Comparison of ENCODE assay signal across 9 cellular contexts in genomic region chr12:120457133-120457532, GRCh38. TPM values are rescaled to one million over a fixed set of nuclear protein-coding genes. Genes with fewer than 3 reads are reported as not detected.
DNase-seq lines count a peak whose midpoint lies in the region; ATAC-seq and TF ChIP-seq lines count a peak whose summit lies in the region.
"Had no signal": no experiment of that assay in that cellular context is flagged by ENCODE, and none has a peak within 500 bp of the region (broad histone marks: within the 10 kb centered on the region; RNA-seq: fewer than 3 reads in every experiment).

No MANE protein-coding gene starts in this region.

- CTCF ChIA-PET in naive thymus-derived CD4-positive, alpha-beta T cell (lab: Charles Lee), result interaction anchor here (0.7 to 1.6 kb wide), 3 partner anchors 10 to 516 kb away, joined by 3 to 6 read pairs (median 5); no protein-coding TSS in a partner anchor

- peak; percentile 40 for ATAC-seq in naive thymus-derived CD4-positive, alpha-beta T cell
- ATAC-seq in GM18517 (IDR thresholded peaks at IDR 0.05; ENCODE audit: unreplicated experiment) (no peak), HG02885 (IDR thresholded peaks at IDR 0.05; ENCODE audit: poor library complexity, unreplicated experiment) (no peak)

- H3K4me3 Mint-ChIP-seq in HFFc6, result no peak overlapping the region
- no peak overlapping the region for H3K4me3 Mint-ChIP-seq in naive thymus-derived CD4-positive, alpha-beta T cell

- intact Hi-C loops in naive thymus-derived CD4-positive, alpha-beta T cell (cut with micrococcal nuclease), result no loop called here

- H3K9me2 ChIP-seq in DOHH2 (replicated peaks; ENCODE audit: control insufficient read depth, low read length), result no peaks in the 10 kb centered on the region

- H3K27ac Mint-ChIP-seq in HFFc6, result no peak overlapping the region
- H3K27ac Mint-ChIP-seq in naive thymus-derived CD4-positive, alpha-beta T cell, result peak overlapping the region in 4 of 9 donors; percentile 9 to 72 (median 54)

- H3K27me3 ChIP-seq in DOHH2 (ENCODE audit: control insufficient read depth, low read length), result no peaks in the 10 kb centered on the region
- H3K27me3 ChIP-seq in naive thymus-derived CD4-positive, alpha-beta T cell (ENCODE audit: control insufficient read depth in 2 of 2, insufficient read depth in 2 of 2, low read length in 2 of 2), result no peaks in the 10 kb centered on the region

- no peak overlapping the region for H3K27ac ChIP-seq in DOHH2 (ENCODE audit: low read depth, low read length)
- no peak overlapping the region for H3K27ac ChIP-seq in naive thymus-derived CD4-positive, alpha-beta T cell (ENCODE audit: low read depth, low read length)
- H3K27ac ChIP-seq: thoracic aorta had no signal

- in situ Hi-C loops in astrocyte of the cerebellum (cut with HindIII; ENCODE audit: low sequenced_read_pairs), result no loop called here

- H3K4me1 ChIP-seq in DOHH2 (ENCODE audit: control insufficient read depth, low read length), result peaks cover 47% of the 10 kb centered on the region
- no peaks in the 10 kb centered on the region for H3K4me1 ChIP-seq in naive thymus-derived CD4-positive, alpha-beta T cell (ENCODE audit: control insufficient read depth in 2 of 2, insufficient read depth in 2 of 2, low read length in 2 of 2)

- TF ChIP-seq CTCF in DOHH2 (IDR thresholded peaks at IDR 0.05; ENCODE audit: low read depth, low read length, poor library complexity, severe bottlenecking) (peak; percentile 74), HFFc6 (IDR thresholded peaks at IDR 0.05) (peak; percentile 63), astrocyte of the cerebellum (IDR thresholded peaks at IDR 0.05; ENCODE audit: low read depth, low read length, missing control alignments) (peak; percentile 53)

- H3K4me3 ChIP-seq in DOHH2 (ENCODE audit: low read length), result no peak overlapping the region
- H3K4me3 ChIP-seq in astrocyte of the cerebellum (ENCODE audit: low read depth, low read length), result no peak overlapping the region
- no peak overlapping the region for H3K4me3 ChIP-seq in naive thymus-derived CD4-positive, alpha-beta T cell (ENCODE audit: low read length)
- H3K4me3 ChIP-seq: thoracic aorta had no signal

- H3K4me2 ChIP-seq in DOHH2 (ENCODE audit: low read length), result no peak overlapping the region

- H3K4me1 Mint-ChIP-seq in HFFc6 (ENCODE audit: low read depth), result peaks cover 8% of the 10 kb centered on the region; the same call in 1 of the 2 replicates
- peaks cover 0 to 21% (median 4%) of the 10 kb centered on the region in 7 donors for H3K4me1 Mint-ChIP-seq in naive thymus-derived CD4-positive, alpha-beta T cell

- peaks cover 64% of the 10 kb centered on the region for H3F3A ChIP-seq in DOHH2 (ENCODE audit: control insufficient read depth, insufficient read depth)

- DNase-seq in HFFc6 (no peak), astrocyte of the cerebellum (ENCODE audit: low read depth) (no peak), mucosa of gallbladder (ENCODE audit: low spot score) (no peak)
- DNase-seq in naive thymus-derived CD4-positive, alpha-beta T cell, result no peak
- DNase-seq: NCI-H2107 had no signal

- peaks cover 6% of the 10 kb centered on the region; the same call in 1 of the 2 replicates for H3K27me3 Mint-ChIP-seq in HFFc6 (ENCODE audit: insufficient read depth)
- H3K27me3 Mint-ChIP-seq in naive thymus-derived CD4-positive, alpha-beta T cell, result no peaks in the 10 kb centered on the region

- peaks cover 89% of the 10 kb centered on the region for H3K36me3 ChIP-seq in DOHH2 (ENCODE audit: control insufficient read depth, low read length)
- H3K36me3 ChIP-seq in naive thymus-derived CD4-positive, alpha-beta T cell (ENCODE audit: control insufficient read depth in 2 of 3, insufficient read depth in 3 of 3, low read length in 3 of 3), result peaks cover 8 to 74% (median 35%) of the 10 kb centered on the region in 3 experiments

- peaks cover 30% of the 10 kb centered on the region for H3K36me3 Mint-ChIP-seq in HFFc6 (ENCODE audit: low read depth)
- peaks cover 0 to 27% (median 14%) of the 10 kb centered on the region in 5 donors for H3K36me3 Mint-ChIP-seq in naive thymus-derived CD4-positive, alpha-beta T cell

- H3K9me3 ChIP-seq in DOHH2 (ENCODE audit: control insufficient read depth, insufficient read depth, low read length), result no peaks in the 10 kb centered on the region
- no peaks in the 10 kb centered on the region for H3K9me3 ChIP-seq in naive thymus-derived CD4-positive, alpha-beta T cell (ENCODE audit: control insufficient read depth in 2 of 3, low read length in 3 of 3)
- H3K9me3 ChIP-seq: thoracic aorta had no signal

- H3K79me2 ChIP-seq in DOHH2 (ENCODE audit: control insufficient read depth, low read length), result peaks cover 41% of the 10 kb centered on the region

- POLR2A ChIA-PET in naive thymus-derived CD4-positive, alpha-beta T cell (lab: Charles Lee), result interaction anchor here (0.6 to 2.9 kb wide), 4 partner anchors 10 to 1788 kb away, joined by 3 to 24 read pairs (median 3); partner anchors contain the start of gene SRSF9

- H4K20me1 ChIP-seq in DOHH2 (ENCODE audit: control insufficient read depth, insufficient read depth, low read depth, low read length), result no peaks in the 10 kb centered on the region; the same call in 1 of the 2 replicates

- no peaks in the 10 kb centered on the region for H3K9me3 Mint-ChIP-seq in HFFc6
- H3K9me3 Mint-ChIP-seq in naive thymus-derived CD4-positive, alpha-beta T cell, result no peaks in the 10 kb centered on the region

RNA-seq across cellular contexts. Expression of gene GATC, which starts 10.9 kb away (rescaled TPM):
- total RNA-seq in HFFc6 (2021; fragmentation: NEBNext Ultra II Directional; extraction: Animal tissue kit (Norgen Biotek cat#: 25700)), result 10 to 100 TPM; 16.3 to 30.9 (median 24.0) TPM
- total RNA-seq in naive thymus-derived CD4-positive, alpha-beta T cell, result 10 to 100 TPM; 21.8 to 30.6 (median 26.9) TPM
- 10 to 100 TPM; 14.4 to 19.7 TPM for polyA plus RNA-seq in naive thymus-derived CD4-positive, alpha-beta T cell
- total RNA-seq in mucosa of gallbladder, result 30.2 TPM

RNA-seq across cellular contexts. Expression of gene TRIAP1, which starts 10.9 kb away (rescaled TPM):
- 10 to 100 TPM; 37.9 to 49.0 (median 41.6) TPM for total RNA-seq in HFFc6 (2021; fragmentation: NEBNext Ultra II Directional; extraction: Animal tissue kit (Norgen Biotek cat#: 25700))
- total RNA-seq in naive thymus-derived CD4-positive, alpha-beta T cell, result 10 to 100 TPM; 15.9 to 38.0 (median 19.6) TPM
- 10 to 100 TPM; 47.9 to 55.1 TPM for polyA plus RNA-seq in naive thymus-derived CD4-positive, alpha-beta T cell
- 16.1 TPM for total RNA-seq in mucosa of gallbladder

RNA-seq across cellular contexts. Expression of gene SRSF9, which starts 12.4 kb away (rescaled TPM):
- 100 to 1,000 TPM; 232 to 247 (median 238) TPM for total RNA-seq in HFFc6 (2021; fragmentation: NEBNext Ultra II Directional; extraction: Animal tissue kit (Norgen Biotek cat#: 25700))
- 100 to 1,000 TPM; 136 to 191 (median 145) TPM for total RNA-seq in naive thymus-derived CD4-positive, alpha-beta T cell
- 100 to 1,000 TPM; 148 to 152 TPM for polyA plus RNA-seq in naive thymus-derived CD4-positive, alpha-beta T cell
- 134 TPM for total RNA-seq in mucosa of gallbladder

RNA-seq across cellular contexts. Expression of gene COX6A1, which starts 19.2 kb away (rescaled TPM):
- 100 to 1,000 TPM; 356 to 391 (median 373) TPM for total RNA-seq in HFFc6 (2021; fragmentation: NEBNext Ultra II Directional; extraction: Animal tissue kit (Norgen Biotek cat#: 25700))
- 100 to 1,000 TPM; 118 to 270 (median 130) TPM for total RNA-seq in naive thymus-derived CD4-positive, alpha-beta T cell
- 100 to 1,000 TPM; 648 to 782 TPM for polyA plus RNA-seq in naive thymus-derived CD4-positive, alpha-beta T cell
- 375 TPM for total RNA-seq in mucosa of gallbladder

RNA-seq across cellular contexts. Expression of gene DYNLL1, which starts 38.8 kb away (rescaled TPM):
- 100 to 1,000 TPM; 530 to 650 (median 609) TPM for total RNA-seq in HFFc6 (2021; fragmentation: NEBNext Ultra II Directional; extraction: Animal tissue kit (Norgen Biotek cat#: 25700))
- total RNA-seq in naive thymus-derived CD4-positive, alpha-beta T cell, result 100 to 1,000 TPM in 1 of 5 experiments, 10 to 100 TPM in 4; 35.0 to 301 (median 72.7) TPM
- polyA plus RNA-seq in naive thymus-derived CD4-positive, alpha-beta T cell, result 100 to 1,000 TPM; 197 to 243 TPM
- total RNA-seq in mucosa of gallbladder, result 393 TPM
